In the genomic region with DNA sequence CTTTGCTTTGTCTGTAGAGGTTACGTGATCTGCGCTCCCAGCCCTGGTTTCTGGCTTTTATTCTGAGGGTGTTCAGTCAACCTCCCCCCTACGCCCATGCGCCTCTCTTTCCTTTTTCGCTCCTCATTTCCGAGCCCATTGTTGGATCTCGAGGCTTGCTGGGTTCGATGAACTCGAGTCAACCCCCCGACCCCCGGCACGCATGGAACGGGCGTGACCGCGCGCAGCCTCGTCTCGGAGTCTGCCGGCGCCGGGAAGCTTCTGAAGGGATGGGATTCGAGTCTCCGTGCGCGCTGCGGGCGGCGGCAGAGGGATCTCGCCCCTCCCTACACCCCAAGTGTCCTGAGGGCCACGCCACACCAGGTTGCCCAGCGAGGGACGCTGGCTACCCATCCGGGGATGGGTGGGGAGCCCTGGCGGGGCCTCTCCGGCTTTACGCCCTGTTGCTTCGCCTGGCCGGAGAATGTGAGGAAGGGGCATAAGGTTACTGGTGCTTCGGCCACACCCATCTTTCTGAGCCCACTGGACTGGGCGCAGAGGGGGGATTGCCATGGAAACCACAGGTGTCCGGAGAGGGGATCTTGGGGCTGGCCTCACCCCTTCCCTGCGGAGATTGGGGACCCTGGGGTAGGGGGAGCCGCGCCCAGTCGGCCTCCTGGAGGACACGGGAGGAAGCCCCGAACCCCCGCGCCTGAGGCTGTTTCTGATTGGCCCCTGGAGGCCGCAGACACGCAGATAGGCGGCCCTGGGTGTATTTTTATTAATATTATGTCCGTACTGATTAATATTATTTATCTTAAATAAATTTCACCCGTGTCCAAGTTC, we compare ENCODE assay signal across 2 cellular contexts.
TF ChIP-seq lines count a peak whose summit lies in the region.

No MANE protein-coding gene starts in this region.

TF ChIP-seq in SK-N-SH, 30 proteins besides CTCF, POLR2A, EP300 and RAD21 (continued from another document):
- TF ChIP-seq, protein P1, sequence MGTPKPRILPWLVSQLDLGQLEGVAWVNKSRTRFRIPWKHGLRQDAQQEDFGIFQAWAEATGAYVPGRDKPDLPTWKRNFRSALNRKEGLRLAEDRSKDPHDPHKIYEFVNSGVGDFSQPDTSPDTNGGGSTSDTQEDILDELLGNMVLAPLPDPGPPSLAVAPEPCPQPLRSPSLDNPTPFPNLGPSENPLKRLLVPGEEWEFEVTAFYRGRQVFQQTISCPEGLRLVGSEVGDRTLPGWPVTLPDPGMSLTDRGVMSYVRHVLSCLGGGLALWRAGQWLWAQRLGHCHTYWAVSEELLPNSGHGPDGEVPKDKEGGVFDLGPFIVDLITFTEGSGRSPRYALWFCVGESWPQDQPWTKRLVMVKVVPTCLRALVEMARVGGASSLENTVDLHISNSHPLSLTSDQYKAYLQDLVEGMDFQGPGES (IDR thresholded peaks at IDR 0.05; ENCODE audit: low read depth, low read length): no peak

TF ChIP-seq in SK-N-SH treated with all-trans-retinoic acid at 6 μM for 48 hours, 23 proteins besides CTCF, POLR2A, EP300 and RAD21 (continued from another document):
- TF ChIP-seq ESRRG (CRISPR knock-in tag; IDR thresholded peaks at IDR 0.05) (no peak), SNAI2 (CRISPR knock-in tag; IDR thresholded peaks at IDR 0.05) (no peak), OSR1 (CRISPR knock-in tag; IDR thresholded peaks at IDR 0.05) (no peak), ZNF565 (CRISPR knock-in tag; conservative IDR thresholded peaks at IDR 0.05; ENCODE audit: low read depth) (no peak), ZFP30 (CRISPR knock-in tag; IDR thresholded peaks at IDR 0.05) (no peak), TCF4 (CRISPR knock-in tag; IDR thresholded peaks at IDR 0.05; ENCODE audit: borderline replicate concordance) (no peak), RARB (CRISPR knock-in tag; IDR thresholded peaks at IDR 0.05) (no peak), ZNF70 (CRISPR knock-in tag; IDR thresholded peaks at IDR 0.05) (no peak), PPARA (CRISPR knock-in tag; IDR thresholded peaks at IDR 0.05; ENCODE audit: borderline replicate concordance) (no peak), ARNTL (CRISPR knock-in tag; IDR thresholded peaks at IDR 0.05; ENCODE audit: borderline replicate concordance, low read depth) (no peak)
- TF ChIP-seq, protein P2, sequence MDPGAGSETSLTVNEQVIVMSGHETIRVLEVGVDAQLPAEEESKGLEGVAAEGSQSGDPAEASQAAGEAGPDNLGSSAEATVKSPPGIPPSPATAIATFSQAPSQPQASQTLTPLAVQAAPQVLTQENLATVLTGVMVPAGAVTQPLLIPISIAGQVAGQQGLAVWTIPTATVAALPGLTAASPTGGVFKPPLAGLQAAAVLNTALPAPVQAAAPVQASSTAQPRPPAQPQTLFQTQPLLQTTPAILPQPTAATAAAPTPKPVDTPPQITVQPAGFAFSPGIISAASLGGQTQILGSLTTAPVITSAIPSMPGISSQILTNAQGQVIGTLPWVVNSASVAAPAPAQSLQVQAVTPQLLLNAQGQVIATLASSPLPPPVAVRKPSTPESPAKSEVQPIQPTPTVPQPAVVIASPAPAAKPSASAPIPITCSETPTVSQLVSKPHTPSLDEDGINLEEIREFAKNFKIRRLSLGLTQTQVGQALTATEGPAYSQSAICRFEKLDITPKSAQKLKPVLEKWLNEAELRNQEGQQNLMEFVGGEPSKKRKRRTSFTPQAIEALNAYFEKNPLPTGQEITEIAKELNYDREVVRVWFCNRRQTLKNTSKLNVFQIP (CRISPR knock-in tag; IDR thresholded peaks at IDR 0.05; ENCODE audit: borderline replicate concordance, low read depth): no peak
- TF ChIP-seq, protein P3, sequence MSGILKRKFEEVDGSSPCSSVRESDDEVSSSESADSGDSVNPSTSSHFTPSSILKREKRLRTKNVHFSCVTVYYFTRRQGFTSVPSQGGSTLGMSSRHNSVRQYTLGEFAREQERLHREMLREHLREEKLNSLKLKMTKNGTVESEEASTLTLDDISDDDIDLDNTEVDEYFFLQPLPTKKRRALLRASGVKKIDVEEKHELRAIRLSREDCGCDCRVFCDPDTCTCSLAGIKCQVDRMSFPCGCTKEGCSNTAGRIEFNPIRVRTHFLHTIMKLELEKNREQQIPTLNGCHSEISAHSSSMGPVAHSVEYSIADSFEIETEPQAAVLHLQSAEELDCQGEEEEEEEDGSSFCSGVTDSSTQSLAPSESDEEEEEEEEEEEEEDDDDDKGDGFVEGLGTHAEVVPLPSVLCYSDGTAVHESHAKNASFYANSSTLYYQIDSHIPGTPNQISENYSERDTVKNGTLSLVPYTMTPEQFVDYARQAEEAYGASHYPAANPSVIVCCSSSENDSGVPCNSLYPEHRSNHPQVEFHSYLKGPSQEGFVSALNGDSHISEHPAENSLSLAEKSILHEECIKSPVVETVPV (CRISPR knock-in tag; IDR thresholded peaks at IDR 0.05): no peak
